In the genomic region with DNA sequence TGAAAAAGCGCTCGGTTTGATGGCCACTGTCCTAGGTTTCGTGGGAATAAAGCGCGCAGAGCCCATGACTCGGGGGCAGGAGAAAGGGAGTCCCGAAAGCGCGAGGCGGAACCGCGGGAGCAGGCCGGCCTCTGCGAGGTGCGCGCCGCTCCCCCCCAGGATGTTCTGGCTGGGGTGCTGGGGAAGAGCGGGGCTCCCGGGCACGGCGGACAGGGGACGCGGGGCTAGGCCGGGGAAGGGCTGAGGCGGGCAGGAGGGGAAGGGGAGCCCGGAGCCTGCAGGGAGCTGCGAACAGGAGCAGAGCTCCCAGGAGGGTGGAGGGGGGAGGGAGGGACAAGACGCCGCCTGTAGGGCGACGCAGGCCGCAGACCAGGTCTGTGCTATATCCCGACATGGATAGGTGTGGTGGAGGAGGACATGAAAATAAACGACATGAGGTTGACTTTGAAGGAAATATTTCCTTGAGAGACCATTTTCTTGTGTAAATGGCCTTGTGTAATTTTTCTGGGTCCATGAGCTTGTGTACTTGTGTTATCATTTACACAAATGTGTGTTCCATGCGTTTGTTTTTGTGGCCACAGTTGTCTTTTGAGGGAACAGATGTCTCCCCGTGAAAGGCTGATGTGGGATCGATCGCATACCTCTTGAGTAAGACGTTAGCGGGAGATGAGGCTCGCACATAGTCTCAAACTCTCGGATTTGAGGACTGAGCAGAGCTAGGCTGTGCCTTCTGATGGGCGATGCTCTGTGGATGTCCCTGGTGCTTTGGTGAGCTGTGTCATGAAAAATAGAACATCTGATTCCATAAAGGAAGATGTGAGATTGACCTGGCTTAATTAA, we compare ENCODE assay signal across 1 cellular context.
A peak's percentile ranks its signal among the peaks of the same experiment; 100 is the strongest.
TF ChIP-seq lines count a peak whose summit lies in the region.

No MANE protein-coding gene starts in this region.

TF ChIP-seq in K562, 482 proteins besides CTCF, POLR2A, EP300 and RAD21 (continued from another document and continues in another):
- TF ChIP-seq, protein P1, sequence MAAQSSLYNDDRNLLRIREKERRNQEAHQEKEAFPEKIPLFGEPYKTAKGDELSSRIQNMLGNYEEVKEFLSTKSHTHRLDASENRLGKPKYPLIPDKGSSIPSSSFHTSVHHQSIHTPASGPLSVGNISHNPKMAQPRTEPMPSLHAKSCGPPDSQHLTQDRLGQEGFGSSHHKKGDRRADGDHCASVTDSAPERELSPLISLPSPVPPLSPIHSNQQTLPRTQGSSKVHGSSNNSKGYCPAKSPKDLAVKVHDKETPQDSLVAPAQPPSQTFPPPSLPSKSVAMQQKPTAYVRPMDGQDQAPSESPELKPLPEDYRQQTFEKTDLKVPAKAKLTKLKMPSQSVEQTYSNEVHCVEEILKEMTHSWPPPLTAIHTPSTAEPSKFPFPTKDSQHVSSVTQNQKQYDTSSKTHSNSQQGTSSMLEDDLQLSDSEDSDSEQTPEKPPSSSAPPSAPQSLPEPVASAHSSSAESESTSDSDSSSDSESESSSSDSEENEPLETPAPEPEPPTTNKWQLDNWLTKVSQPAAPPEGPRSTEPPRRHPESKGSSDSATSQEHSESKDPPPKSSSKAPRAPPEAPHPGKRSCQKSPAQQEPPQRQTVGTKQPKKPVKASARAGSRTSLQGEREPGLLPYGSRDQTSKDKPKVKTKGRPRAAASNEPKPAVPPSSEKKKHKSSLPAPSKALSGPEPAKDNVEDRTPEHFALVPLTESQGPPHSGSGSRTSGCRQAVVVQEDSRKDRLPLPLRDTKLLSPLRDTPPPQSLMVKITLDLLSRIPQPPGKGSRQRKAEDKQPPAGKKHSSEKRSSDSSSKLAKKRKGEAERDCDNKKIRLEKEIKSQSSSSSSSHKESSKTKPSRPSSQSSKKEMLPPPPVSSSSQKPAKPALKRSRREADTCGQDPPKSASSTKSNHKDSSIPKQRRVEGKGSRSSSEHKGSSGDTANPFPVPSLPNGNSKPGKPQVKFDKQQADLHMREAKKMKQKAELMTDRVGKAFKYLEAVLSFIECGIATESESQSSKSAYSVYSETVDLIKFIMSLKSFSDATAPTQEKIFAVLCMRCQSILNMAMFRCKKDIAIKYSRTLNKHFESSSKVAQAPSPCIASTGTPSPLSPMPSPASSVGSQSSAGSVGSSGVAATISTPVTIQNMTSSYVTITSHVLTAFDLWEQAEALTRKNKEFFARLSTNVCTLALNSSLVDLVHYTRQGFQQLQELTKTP (IDR thresholded peaks at IDR 0.05; ENCODE audit: low read depth in 1 of 2, partially characterized antibody in 2 of 2): no peak
- peak; percentile 75 for TF ChIP-seq ZFX (CRISPR knock-in tag; IDR thresholded peaks at IDR 0.05)
- TF ChIP-seq, protein P2, sequence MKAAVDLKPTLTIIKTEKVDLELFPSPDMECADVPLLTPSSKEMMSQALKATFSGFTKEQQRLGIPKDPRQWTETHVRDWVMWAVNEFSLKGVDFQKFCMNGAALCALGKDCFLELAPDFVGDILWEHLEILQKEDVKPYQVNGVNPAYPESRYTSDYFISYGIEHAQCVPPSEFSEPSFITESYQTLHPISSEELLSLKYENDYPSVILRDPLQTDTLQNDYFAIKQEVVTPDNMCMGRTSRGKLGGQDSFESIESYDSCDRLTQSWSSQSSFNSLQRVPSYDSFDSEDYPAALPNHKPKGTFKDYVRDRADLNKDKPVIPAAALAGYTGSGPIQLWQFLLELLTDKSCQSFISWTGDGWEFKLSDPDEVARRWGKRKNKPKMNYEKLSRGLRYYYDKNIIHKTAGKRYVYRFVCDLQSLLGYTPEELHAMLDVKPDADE (conservative IDR thresholded peaks at IDR 0.05; ENCODE audit: control insufficient read depth, low read depth, low read length): 0 out of 2 replicates have a peak, but pooled peaks have one; percentile 55
- peak; percentile 61; the same call in 1 of the 2 replicates for TF ChIP-seq ZBTB7A (IDR thresholded peaks at IDR 0.05; ENCODE audit: borderline replicate concordance, control insufficient read depth, low read depth, low read length)
- TF ChIP-seq, protein P3, sequence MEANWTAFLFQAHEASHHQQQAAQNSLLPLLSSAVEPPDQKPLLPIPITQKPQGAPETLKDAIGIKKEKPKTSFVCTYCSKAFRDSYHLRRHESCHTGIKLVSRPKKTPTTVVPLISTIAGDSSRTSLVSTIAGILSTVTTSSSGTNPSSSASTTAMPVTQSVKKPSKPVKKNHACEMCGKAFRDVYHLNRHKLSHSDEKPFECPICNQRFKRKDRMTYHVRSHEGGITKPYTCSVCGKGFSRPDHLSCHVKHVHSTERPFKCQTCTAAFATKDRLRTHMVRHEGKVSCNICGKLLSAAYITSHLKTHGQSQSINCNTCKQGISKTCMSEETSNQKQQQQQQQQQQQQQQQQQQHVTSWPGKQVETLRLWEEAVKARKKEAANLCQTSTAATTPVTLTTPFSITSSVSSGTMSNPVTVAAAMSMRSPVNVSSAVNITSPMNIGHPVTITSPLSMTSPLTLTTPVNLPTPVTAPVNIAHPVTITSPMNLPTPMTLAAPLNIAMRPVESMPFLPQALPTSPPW (CRISPR knock-in tag; IDR thresholded peaks at IDR 0.05): peak; percentile 73
- peak; percentile 39; the same call in 1 of the 2 replicates for TF ChIP-seq GABPB1 (CRISPR knock-in tag; IDR thresholded peaks at IDR 0.05)
- peak; percentile 55 for TF ChIP-seq NEUROD1 (IDR thresholded peaks at IDR 0.05; ENCODE audit: borderline replicate concordance, low read depth, low read length, partially characterized antibody)
- TF ChIP-seq, protein P4, sequence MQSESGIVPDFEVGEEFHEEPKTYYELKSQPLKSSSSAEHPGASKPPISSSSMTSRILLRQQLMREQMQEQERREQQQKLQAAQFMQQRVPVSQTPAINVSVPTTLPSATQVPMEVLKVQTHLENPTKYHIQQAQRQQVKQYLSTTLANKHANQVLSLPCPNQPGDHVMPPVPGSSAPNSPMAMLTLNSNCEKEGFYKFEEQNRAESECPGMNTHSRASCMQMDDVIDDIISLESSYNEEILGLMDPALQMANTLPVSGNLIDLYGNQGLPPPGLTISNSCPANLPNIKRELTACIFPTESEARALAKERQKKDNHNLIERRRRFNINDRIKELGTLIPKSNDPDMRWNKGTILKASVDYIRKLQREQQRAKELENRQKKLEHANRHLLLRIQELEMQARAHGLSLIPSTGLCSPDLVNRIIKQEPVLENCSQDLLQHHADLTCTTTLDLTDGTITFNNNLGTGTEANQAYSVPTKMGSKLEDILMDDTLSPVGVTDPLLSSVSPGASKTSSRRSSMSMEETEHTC (IDR thresholded peaks at IDR 0.05): 0 out of 2 replicates have a peak, but pooled peaks have one; percentile 27
- TF ChIP-seq ZNF124 (CRISPR knock-in tag; IDR thresholded peaks at IDR 0.05): 0 out of 2 replicates have a peak, but pooled peaks have one; percentile 16
- peak; percentile 66 for TF ChIP-seq RBFOX2 (IDR thresholded peaks at IDR 0.05; ENCODE audit: low read depth, low read length)
- TF ChIP-seq POLR2B (IDR thresholded peaks at IDR 0.05; ENCODE audit: low read depth, partially characterized antibody): peak; percentile 11
- TF ChIP-seq BACH1 (tag; IDR thresholded peaks at IDR 0.05): no peak
- TF ChIP-seq ZNF197 (CRISPR knock-in tag; IDR thresholded peaks at IDR 0.05; ENCODE audit: low read depth): no peak
- TF ChIP-seq, protein P5, sequence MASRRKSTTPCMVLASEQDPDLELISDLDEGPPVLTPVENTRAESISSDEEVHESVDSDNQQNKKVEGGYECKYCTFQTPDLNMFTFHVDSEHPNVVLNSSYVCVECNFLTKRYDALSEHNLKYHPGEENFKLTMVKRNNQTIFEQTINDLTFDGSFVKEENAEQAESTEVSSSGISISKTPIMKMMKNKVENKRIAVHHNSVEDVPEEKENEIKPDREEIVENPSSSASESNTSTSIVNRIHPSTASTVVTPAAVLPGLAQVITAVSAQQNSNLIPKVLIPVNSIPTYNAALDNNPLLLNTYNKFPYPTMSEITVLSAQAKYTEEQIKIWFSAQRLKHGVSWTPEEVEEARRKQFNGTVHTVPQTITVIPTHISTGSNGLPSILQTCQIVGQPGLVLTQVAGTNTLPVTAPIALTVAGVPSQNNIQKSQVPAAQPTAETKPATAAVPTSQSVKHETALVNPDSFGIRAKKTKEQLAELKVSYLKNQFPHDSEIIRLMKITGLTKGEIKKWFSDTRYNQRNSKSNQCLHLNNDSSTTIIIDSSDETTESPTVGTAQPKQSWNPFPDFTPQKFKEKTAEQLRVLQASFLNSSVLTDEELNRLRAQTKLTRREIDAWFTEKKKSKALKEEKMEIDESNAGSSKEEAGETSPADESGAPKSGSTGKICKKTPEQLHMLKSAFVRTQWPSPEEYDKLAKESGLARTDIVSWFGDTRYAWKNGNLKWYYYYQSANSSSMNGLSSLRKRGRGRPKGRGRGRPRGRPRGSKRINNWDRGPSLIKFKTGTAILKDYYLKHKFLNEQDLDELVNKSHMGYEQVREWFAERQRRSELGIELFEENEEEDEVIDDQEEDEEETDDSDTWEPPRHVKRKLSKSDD (conservative IDR thresholded peaks at IDR 0.05; ENCODE audit: low read length): 0 out of 2 replicates have a peak, but pooled peaks have one; percentile 39
- TF ChIP-seq CBFA2T3 (IDR thresholded peaks at IDR 0.05): peak; percentile 24; the same call in 1 of the 2 replicates
- TF ChIP-seq MAZ (CRISPR knock-in tag; conservative IDR thresholded peaks at IDR 0.05 in 1 of 2, IDR thresholded peaks at IDR 0.05 in 1 of 2): peak; percentile 73 to 88; a peak in 3 of 4 replicates
- TF ChIP-seq CHD2 (IDR thresholded peaks at IDR 0.05; ENCODE audit: low read depth, low read length): 0 out of 2 replicates have a peak, but pooled peaks have one; percentile 11
- 0 out of 2 replicates have a peak, but pooled peaks have one; percentile 30 for TF ChIP-seq ZNF24 (IDR thresholded peaks at IDR 0.05)
- peak; percentile 28; the same call in 1 of the 2 replicates for TF ChIP-seq PHF8 (IDR thresholded peaks at IDR 0.05; ENCODE audit: borderline replicate concordance, low read length)
- TF ChIP-seq, protein P6, sequence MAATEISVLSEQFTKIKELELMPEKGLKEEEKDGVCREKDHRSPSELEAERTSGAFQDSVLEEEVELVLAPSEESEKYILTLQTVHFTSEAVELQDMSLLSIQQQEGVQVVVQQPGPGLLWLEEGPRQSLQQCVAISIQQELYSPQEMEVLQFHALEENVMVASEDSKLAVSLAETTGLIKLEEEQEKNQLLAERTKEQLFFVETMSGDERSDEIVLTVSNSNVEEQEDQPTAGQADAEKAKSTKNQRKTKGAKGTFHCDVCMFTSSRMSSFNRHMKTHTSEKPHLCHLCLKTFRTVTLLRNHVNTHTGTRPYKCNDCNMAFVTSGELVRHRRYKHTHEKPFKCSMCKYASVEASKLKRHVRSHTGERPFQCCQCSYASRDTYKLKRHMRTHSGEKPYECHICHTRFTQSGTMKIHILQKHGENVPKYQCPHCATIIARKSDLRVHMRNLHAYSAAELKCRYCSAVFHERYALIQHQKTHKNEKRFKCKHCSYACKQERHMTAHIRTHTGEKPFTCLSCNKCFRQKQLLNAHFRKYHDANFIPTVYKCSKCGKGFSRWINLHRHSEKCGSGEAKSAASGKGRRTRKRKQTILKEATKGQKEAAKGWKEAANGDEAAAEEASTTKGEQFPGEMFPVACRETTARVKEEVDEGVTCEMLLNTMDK (IDR thresholded peaks at IDR 0.05; ENCODE audit: borderline replicate concordance, insufficient read depth, low read depth, low read length, poor library complexity, severe bottlenecking): peak; percentile 99
- TF ChIP-seq XRCC3 (IDR thresholded peaks at IDR 0.05): no peak
- no peak for TF ChIP-seq SMAD1 (IDR thresholded peaks at IDR 0.05; ENCODE audit: low read depth, low read length, partially characterized antibody)
- TF ChIP-seq TBP (optimal IDR thresholded peaks at IDR 0.05; ENCODE audit: low read depth, low read length): peak; percentile 35
- TF ChIP-seq ZNF75A (CRISPR knock-in tag; IDR thresholded peaks at IDR 0.05): no peak
- peak; percentile 67 for TF ChIP-seq SP1 (CRISPR knock-in tag; IDR thresholded peaks at IDR 0.05)
- TF ChIP-seq SIN3A (IDR thresholded peaks at IDR 0.05; ENCODE audit: borderline replicate concordance in 2 of 2, control insufficient read depth in 1 of 2, low read depth in 2 of 2, low read length in 2 of 2): peak in 1 of 2 experiments; percentile 86; a peak in 1 of 4 replicates
- TF ChIP-seq, protein P7, sequence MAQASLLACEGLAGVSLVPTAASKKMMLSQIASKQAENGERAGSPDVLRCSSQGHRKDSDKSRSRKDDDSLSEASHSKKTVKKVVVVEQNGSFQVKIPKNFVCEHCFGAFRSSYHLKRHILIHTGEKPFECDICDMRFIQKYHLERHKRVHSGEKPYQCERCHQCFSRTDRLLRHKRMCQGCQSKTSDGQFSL (CRISPR knock-in tag; IDR thresholded peaks at IDR 0.05): peak; percentile 84
- TF ChIP-seq, protein P7 (tag; IDR thresholded peaks at IDR 0.05): no peak; a peak in 2 of 4 replicates
- TF ChIP-seq, protein P8, sequence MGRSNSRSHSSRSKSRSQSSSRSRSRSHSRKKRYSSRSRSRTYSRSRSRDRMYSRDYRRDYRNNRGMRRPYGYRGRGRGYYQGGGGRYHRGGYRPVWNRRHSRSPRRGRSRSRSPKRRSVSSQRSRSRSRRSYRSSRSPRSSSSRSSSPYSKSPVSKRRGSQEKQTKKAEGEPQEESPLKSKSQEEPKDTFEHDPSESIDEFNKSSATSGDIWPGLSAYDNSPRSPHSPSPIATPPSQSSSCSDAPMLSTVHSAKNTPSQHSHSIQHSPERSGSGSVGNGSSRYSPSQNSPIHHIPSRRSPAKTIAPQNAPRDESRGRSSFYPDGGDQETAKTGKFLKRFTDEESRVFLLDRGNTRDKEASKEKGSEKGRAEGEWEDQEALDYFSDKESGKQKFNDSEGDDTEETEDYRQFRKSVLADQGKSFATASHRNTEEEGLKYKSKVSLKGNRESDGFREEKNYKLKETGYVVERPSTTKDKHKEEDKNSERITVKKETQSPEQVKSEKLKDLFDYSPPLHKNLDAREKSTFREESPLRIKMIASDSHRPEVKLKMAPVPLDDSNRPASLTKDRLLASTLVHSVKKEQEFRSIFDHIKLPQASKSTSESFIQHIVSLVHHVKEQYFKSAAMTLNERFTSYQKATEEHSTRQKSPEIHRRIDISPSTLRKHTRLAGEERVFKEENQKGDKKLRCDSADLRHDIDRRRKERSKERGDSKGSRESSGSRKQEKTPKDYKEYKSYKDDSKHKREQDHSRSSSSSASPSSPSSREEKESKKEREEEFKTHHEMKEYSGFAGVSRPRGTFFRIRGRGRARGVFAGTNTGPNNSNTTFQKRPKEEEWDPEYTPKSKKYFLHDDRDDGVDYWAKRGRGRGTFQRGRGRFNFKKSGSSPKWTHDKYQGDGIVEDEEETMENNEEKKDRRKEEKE (IDR thresholded peaks at IDR 0.05; ENCODE audit: borderline replicate concordance in 1 of 2, control insufficient read depth in 1 of 2, low read depth in 2 of 2, low read length in 1 of 2): 0 out of 4 replicates have a peak, but pooled peaks of 1 of the 2 experiments have one; percentile 62
- TF ChIP-seq CHD1 (IDR thresholded peaks at IDR 0.05; ENCODE audit: low read length): peak; percentile 41
